In the genomic region with DNA sequence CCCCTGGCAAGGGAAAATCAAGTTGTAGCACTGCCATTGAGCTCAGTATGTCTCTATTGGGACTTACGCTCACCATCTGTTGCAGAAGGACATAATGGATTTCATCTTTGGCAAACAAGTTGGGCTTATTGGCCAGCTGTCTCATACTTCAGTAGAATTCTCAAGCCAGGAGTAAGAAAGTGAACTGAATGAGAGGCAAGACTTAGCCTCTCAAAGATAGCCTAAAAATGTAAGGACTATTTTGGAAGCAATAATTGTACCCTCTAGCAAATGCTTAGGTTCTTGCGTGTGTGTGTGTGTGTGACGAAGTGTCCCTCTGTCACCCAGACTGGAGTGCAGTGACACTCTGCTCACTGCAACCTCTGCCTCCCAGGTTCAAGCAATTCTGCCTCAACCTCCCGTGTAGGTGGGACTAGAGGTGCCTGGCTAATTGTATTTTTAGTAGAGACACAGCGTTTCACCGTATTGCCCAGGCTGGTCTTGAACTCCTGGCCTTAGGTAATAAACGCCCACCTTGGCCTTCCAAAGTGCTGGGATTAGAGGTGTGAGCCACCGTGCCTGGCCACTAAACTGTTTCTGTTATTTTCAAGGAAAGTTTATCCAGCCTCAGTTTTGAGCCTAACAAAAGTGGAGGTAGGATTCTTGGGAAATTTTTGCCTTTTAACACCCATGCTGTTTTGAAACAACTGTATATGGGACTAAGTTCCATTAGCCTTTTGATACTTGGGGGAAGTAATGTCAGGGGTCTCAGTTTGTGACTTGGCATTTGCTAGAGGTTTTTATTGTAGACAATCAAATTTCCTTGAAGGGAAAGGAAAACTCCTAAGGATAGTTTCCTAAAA, we compare ENCODE assay signal across 1 cellular context.
TF ChIP-seq lines count a peak whose summit lies in the region.

No MANE protein-coding gene starts in this region.

TF ChIP-seq in HepG2, 621 proteins besides CTCF, POLR2A, EP300 and RAD21 (continues in another document):
- TF ChIP-seq BORCS8-MEF2B (CRISPR knock-in tag; IDR thresholded peaks at IDR 0.05), result 0 out of 2 replicates have a peak, but pooled peaks have one; percentile 48
- TF ChIP-seq TSC22D2 (CRISPR knock-in tag; IDR thresholded peaks at IDR 0.05; ENCODE audit: borderline replicate concordance), result no peak
- peak; percentile 81; the same call in 1 of the 2 replicates for TF ChIP-seq ZC3H4 (CRISPR knock-in tag; IDR thresholded peaks at IDR 0.05; ENCODE audit: borderline replicate concordance)
- TF ChIP-seq MBNL3 (CRISPR knock-in tag; conservative IDR thresholded peaks at IDR 0.05), result no peak
- TF ChIP-seq ZNF441 (CRISPR knock-in tag; IDR thresholded peaks at IDR 0.05; ENCODE audit: borderline replicate concordance), result no peak
- TF ChIP-seq ZFY (CRISPR knock-in tag; IDR thresholded peaks at IDR 0.05), result no peak
- TF ChIP-seq ZBTB20 (CRISPR knock-in tag; IDR thresholded peaks at IDR 0.05; ENCODE audit: borderline replicate concordance, low read depth), result no peak
- TF ChIP-seq, protein P1, sequence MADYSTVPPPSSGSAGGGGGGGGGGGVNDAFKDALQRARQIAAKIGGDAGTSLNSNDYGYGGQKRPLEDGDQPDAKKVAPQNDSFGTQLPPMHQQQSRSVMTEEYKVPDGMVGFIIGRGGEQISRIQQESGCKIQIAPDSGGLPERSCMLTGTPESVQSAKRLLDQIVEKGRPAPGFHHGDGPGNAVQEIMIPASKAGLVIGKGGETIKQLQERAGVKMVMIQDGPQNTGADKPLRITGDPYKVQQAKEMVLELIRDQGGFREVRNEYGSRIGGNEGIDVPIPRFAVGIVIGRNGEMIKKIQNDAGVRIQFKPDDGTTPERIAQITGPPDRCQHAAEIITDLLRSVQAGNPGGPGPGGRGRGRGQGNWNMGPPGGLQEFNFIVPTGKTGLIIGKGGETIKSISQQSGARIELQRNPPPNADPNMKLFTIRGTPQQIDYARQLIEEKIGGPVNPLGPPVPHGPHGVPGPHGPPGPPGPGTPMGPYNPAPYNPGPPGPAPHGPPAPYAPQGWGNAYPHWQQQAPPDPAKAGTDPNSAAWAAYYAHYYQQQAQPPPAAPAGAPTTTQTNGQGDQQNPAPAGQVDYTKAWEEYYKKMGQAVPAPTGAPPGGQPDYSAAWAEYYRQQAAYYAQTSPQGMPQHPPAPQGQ (CRISPR knock-in tag; IDR thresholded peaks at IDR 0.05; ENCODE audit: borderline replicate concordance), result peak; percentile 32; the same call in 1 of the 2 replicates
- TF ChIP-seq, protein P2, sequence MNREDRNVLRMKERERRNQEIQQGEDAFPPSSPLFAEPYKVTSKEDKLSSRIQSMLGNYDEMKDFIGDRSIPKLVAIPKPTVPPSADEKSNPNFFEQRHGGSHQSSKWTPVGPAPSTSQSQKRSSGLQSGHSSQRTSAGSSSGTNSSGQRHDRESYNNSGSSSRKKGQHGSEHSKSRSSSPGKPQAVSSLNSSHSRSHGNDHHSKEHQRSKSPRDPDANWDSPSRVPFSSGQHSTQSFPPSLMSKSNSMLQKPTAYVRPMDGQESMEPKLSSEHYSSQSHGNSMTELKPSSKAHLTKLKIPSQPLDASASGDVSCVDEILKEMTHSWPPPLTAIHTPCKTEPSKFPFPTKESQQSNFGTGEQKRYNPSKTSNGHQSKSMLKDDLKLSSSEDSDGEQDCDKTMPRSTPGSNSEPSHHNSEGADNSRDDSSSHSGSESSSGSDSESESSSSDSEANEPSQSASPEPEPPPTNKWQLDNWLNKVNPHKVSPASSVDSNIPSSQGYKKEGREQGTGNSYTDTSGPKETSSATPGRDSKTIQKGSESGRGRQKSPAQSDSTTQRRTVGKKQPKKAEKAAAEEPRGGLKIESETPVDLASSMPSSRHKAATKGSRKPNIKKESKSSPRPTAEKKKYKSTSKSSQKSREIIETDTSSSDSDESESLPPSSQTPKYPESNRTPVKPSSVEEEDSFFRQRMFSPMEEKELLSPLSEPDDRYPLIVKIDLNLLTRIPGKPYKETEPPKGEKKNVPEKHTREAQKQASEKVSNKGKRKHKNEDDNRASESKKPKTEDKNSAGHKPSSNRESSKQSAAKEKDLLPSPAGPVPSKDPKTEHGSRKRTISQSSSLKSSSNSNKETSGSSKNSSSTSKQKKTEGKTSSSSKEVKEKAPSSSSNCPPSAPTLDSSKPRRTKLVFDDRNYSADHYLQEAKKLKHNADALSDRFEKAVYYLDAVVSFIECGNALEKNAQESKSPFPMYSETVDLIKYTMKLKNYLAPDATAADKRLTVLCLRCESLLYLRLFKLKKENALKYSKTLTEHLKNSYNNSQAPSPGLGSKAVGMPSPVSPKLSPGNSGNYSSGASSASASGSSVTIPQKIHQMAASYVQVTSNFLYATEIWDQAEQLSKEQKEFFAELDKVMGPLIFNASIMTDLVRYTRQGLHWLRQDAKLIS (CRISPR knock-in tag; IDR thresholded peaks at IDR 0.05), result 0 out of 2 replicates have a peak, but pooled peaks have one; percentile 34
- TF ChIP-seq KLF11 (CRISPR knock-in tag; IDR thresholded peaks at IDR 0.05), result no peak
- peak; percentile 67; the same call in 1 of the 2 replicates for TF ChIP-seq SIN3A (IDR thresholded peaks at IDR 0.05; ENCODE audit: borderline replicate concordance, low read depth, low read length)
- TF ChIP-seq ZNF563 (CRISPR knock-in tag; IDR thresholded peaks at IDR 0.05), result no peak
- no peak for TF ChIP-seq ZFP90 (CRISPR knock-in tag; IDR thresholded peaks at IDR 0.05; ENCODE audit: borderline replicate concordance)
- TF ChIP-seq REPIN1 (CRISPR knock-in tag; IDR thresholded peaks at IDR 0.05; ENCODE audit: borderline replicate concordance, low read depth), result peak; percentile 35; the same call in 1 of the 2 replicates
- TF ChIP-seq, protein P3, sequence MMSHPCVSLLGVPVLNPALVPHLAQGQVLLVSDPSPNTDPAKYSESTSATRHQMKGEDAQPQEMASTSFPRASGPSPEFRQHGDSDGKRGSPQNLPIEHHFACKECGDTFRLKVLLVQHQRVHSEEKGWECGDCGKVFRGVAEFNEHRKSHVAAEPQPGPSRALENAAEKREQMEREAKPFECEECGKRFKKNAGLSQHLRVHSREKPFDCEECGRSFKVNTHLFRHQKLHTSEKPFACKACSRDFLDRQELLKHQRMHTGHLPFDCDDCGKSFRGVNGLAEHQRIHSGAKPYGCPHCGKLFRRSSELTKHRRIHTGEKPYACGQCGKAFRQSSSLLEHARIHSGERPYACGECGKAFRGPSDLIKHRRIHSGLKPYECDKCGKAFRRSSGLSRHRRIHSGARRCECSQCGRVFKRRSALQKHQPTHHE (CRISPR knock-in tag; IDR thresholded peaks at IDR 0.05; ENCODE audit: borderline replicate concordance), result no peak
- TF ChIP-seq IRX3 (CRISPR knock-in tag; IDR thresholded peaks at IDR 0.05; ENCODE audit: borderline replicate concordance, low read depth), result 0 out of 2 replicates have a peak, but pooled peaks have one; percentile 23
- TF ChIP-seq, protein P4, sequence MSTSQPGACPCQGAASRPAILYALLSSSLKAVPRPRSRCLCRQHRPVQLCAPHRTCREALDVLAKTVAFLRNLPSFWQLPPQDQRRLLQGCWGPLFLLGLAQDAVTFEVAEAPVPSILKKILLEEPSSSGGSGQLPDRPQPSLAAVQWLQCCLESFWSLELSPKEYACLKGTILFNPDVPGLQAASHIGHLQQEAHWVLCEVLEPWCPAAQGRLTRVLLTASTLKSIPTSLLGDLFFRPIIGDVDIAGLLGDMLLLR (CRISPR knock-in tag; IDR thresholded peaks at IDR 0.05), result no peak
- TF ChIP-seq ZSCAN21 (CRISPR knock-in tag; IDR thresholded peaks at IDR 0.05; ENCODE audit: borderline replicate concordance), result peak; percentile 37; the same call in 1 of the 2 replicates
- no peak for TF ChIP-seq NRL (CRISPR knock-in tag; IDR thresholded peaks at IDR 0.05; ENCODE audit: borderline replicate concordance)
- no peak for TF ChIP-seq YEATS4 (CRISPR knock-in tag; IDR thresholded peaks at IDR 0.05; ENCODE audit: borderline replicate concordance)
- peak; percentile 77 for TF ChIP-seq POLR2G (IDR thresholded peaks at IDR 0.05; ENCODE audit: low read depth, low read length)
- TF ChIP-seq, protein P5, sequence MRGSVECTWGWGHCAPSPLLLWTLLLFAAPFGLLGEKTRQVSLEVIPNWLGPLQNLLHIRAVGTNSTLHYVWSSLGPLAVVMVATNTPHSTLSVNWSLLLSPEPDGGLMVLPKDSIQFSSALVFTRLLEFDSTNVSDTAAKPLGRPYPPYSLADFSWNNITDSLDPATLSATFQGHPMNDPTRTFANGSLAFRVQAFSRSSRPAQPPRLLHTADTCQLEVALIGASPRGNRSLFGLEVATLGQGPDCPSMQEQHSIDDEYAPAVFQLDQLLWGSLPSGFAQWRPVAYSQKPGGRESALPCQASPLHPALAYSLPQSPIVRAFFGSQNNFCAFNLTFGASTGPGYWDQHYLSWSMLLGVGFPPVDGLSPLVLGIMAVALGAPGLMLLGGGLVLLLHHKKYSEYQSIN (CRISPR knock-in tag; IDR thresholded peaks at IDR 0.05; ENCODE audit: borderline replicate concordance), result no peak
- no peak for TF ChIP-seq ZNF337 (CRISPR knock-in tag; IDR thresholded peaks at IDR 0.05; ENCODE audit: borderline replicate concordance, low read depth)
- no peak for TF ChIP-seq ZNF672 (CRISPR knock-in tag; IDR thresholded peaks at IDR 0.05)
- TF ChIP-seq, protein P6, sequence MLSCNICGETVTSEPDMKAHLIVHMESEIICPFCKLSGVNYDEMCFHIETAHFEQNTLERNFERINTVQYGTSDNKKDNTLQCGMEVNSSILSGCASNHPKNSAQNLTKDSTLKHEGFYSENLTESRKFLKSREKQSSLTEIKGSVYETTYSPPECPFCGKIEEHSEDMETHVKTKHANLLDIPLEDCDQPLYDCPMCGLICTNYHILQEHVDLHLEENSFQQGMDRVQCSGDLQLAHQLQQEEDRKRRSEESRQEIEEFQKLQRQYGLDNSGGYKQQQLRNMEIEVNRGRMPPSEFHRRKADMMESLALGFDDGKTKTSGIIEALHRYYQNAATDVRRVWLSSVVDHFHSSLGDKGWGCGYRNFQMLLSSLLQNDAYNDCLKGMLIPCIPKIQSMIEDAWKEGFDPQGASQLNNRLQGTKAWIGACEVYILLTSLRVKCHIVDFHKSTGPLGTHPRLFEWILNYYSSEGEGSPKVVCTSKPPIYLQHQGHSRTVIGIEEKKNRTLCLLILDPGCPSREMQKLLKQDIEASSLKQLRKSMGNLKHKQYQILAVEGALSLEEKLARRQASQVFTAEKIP (CRISPR knock-in tag; IDR thresholded peaks at IDR 0.05; ENCODE audit: borderline replicate concordance), result no peak
- TF ChIP-seq ZNF121 (CRISPR knock-in tag; IDR thresholded peaks at IDR 0.05), result no peak
- no peak for TF ChIP-seq ELF3 (CRISPR knock-in tag; IDR thresholded peaks at IDR 0.05)
- TF ChIP-seq CBX1 (IDR thresholded peaks at IDR 0.05; ENCODE audit: low read depth), result no peak
- 0 out of 2 replicates have a peak, but pooled peaks have one; percentile 43 for TF ChIP-seq ZNF589 (CRISPR knock-in tag; conservative IDR thresholded peaks at IDR 0.05)
- TF ChIP-seq ZNF782 (CRISPR knock-in tag; IDR thresholded peaks at IDR 0.05; ENCODE audit: borderline replicate concordance), result no peak
- TF ChIP-seq RBFOX2 (IDR thresholded peaks at IDR 0.05; ENCODE audit: low read depth, low read length), result peak; percentile 1
- TF ChIP-seq ZMYM2 (CRISPR knock-in tag; IDR thresholded peaks at IDR 0.05), result no peak
- peak; percentile 39; the same call in 1 of the 2 replicates for TF ChIP-seq TARDBP (CRISPR knock-in tag; IDR thresholded peaks at IDR 0.05)
- TF ChIP-seq TCF12 (IDR thresholded peaks at IDR 0.05), result no peak
- no peak for TF ChIP-seq TCF12 (CRISPR knock-in tag; IDR thresholded peaks at IDR 0.05)
- TF ChIP-seq SIX1 (CRISPR knock-in tag; IDR thresholded peaks at IDR 0.05; ENCODE audit: borderline replicate concordance), result no peak
- TF ChIP-seq, protein P7, sequence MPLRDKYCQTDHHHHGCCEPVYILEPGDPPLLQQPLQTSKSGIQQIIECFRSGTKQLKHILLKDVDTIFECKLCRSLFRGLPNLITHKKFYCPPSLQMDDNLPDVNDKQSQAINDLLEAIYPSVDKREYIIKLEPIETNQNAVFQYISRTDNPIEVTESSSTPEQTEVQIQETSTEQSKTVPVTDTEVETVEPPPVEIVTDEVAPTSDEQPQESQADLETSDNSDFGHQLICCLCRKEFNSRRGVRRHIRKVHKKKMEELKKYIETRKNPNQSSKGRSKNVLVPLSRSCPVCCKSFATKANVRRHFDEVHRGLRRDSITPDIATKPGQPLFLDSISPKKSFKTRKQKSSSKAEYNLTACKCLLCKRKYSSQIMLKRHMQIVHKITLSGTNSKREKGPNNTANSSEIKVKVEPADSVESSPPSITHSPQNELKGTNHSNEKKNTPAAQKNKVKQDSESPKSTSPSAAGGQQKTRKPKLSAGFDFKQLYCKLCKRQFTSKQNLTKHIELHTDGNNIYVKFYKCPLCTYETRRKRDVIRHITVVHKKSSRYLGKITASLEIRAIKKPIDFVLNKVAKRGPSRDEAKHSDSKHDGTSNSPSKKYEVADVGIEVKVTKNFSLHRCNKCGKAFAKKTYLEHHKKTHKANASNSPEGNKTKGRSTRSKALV (CRISPR knock-in tag; IDR thresholded peaks at IDR 0.05), result no peak
- 0 out of 2 replicates have a peak, but pooled peaks have one; percentile 13 for TF ChIP-seq CHD2 (IDR thresholded peaks at IDR 0.05; ENCODE audit: low read depth, low read length)
- TF ChIP-seq ZNF382 (CRISPR knock-in tag; IDR thresholded peaks at IDR 0.05; ENCODE audit: borderline replicate concordance), result no peak
- 0 out of 2 replicates have a peak, but pooled peaks have one; percentile 17 for TF ChIP-seq CCDC6 (CRISPR knock-in tag; IDR thresholded peaks at IDR 0.05)
- TF ChIP-seq POLR2AphosphoS2 (IDR thresholded peaks at IDR 0.05; ENCODE audit: low read depth, low read length), result peak; percentile 95
- no peak for TF ChIP-seq ZNF780A (CRISPR knock-in tag; IDR thresholded peaks at IDR 0.05)
- TF ChIP-seq ZNF572 (CRISPR knock-in tag; IDR thresholded peaks at IDR 0.05), result no peak
